ENCODE assay signal across 2 cellular contexts in genomic region chr2:218374795-218375194, GRCh38.
TF ChIP-seq lines count a peak whose summit lies in the region.

No MANE protein-coding gene starts in this region.

TF ChIP-seq in Ishikawa, 13 proteins besides CTCF, POLR2A, EP300 and RAD21:
- TF ChIP-seq CEBPB (IDR thresholded peaks at IDR 0.05) (peak; percentile 31; the same call in 1 of the 2 replicates), USF1 (IDR thresholded peaks at IDR 0.05) (no peak), MAX (IDR thresholded peaks at IDR 0.05) (no peak), ZBTB7A (IDR thresholded peaks at IDR 0.05; ENCODE audit: low read depth) (no peak), YY1 (IDR thresholded peaks at IDR 0.05; ENCODE audit: low read depth) (no peak), FOXM1 (IDR thresholded peaks at IDR 0.05; ENCODE audit: borderline replicate concordance, low read depth) (no peak), CREB1 (IDR thresholded peaks at IDR 0.05; ENCODE audit: low read depth) (no peak), EGR1 (IDR thresholded peaks at IDR 0.05) (no peak)

TF ChIP-seq in HepG2, 621 proteins besides CTCF, POLR2A, EP300 and RAD21:
- TF ChIP-seq TFAP4 (IDR thresholded peaks at IDR 0.05; ENCODE audit: borderline replicate concordance, low read depth) (no peak), ATF3 (CRISPR knock-in tag; IDR thresholded peaks at IDR 0.05) (0 out of 2 replicates have a peak, but pooled peaks have one; percentile 19), CEBPG (CRISPR knock-in tag; IDR thresholded peaks at IDR 0.05) (peak; percentile 58; the same call in 1 of the 2 replicates), CEBPB (IDR thresholded peaks at IDR 0.05; ENCODE audit: borderline replicate concordance, low read depth, low read length) (peak; percentile 59; the same call in 1 of the 2 replicates), NFYB (CRISPR knock-in tag; IDR thresholded peaks at IDR 0.05) (no peak), ASH2L (IDR thresholded peaks at IDR 0.05; ENCODE audit: insufficient read length, low read depth, low read length) (no peak)
